Comparison of ENCODE assay signal across 8 cellular contexts in genomic region chr4:15238720-15239119, GRCh38.
DNase-seq lines count a peak whose midpoint lies in the region; ATAC-seq and TF ChIP-seq lines count a peak whose summit lies in the region.

No MANE protein-coding gene starts in this region.

- H3K27me3 Mint-ChIP-seq in Calu3 (ENCODE audit: unreplicated experiment), result peaks cover 13% of the 10 kb centered on the region
- H3K27me3 Mint-ChIP-seq in activated naive CD8-positive, alpha-beta T cell treated with anti-CD3 and anti-CD28 coated beads, Interleukin-2, amount 10 ng/mL, durations not matched to agents 7 days and 5 days, result no peaks in the 10 kb centered on the region

- no peak overlapping the region for H3K4me3 ChIP-seq in LNCaP clone FGC (ENCODE audit: low read depth, low read length)
- H3K4me3 ChIP-seq in right atrium auricular region, result no peak overlapping the region
- H3K4me3 ChIP-seq in skeletal muscle cell (ENCODE audit: low read depth, low read length), result no peak overlapping the region

- no peak overlapping the region for H3K27ac ChIP-seq in right atrium auricular region

- intact Hi-C loops in Calu3 (cut with micrococcal nuclease; ENCODE audit: unreplicated experiment), result loop anchor here (1.0 to 10.0 kb wide), 2 partner anchors 156 to 219 kb away; no protein-coding TSS in a partner anchor

- no peaks in the 10 kb centered on the region for H3K36me3 Mint-ChIP-seq in Calu3 (ENCODE audit: insufficient read depth, unreplicated experiment)
- no peaks in the 10 kb centered on the region for H3K36me3 Mint-ChIP-seq in activated naive CD8-positive, alpha-beta T cell treated with anti-CD3 and anti-CD28 coated beads, Interleukin-2, amount 10 ng/mL, durations not matched to agents 7 days and 5 days

- no peaks in the 10 kb centered on the region for H3K4me1 Mint-ChIP-seq in Calu3 (ENCODE audit: low read depth, unreplicated experiment)
- peaks cover 10% of the 10 kb centered on the region for H3K4me1 Mint-ChIP-seq in activated naive CD8-positive, alpha-beta T cell treated with anti-CD3 and anti-CD28 coated beads, Interleukin-2, amount 10 ng/mL, durations not matched to agents 7 days and 5 days

- TF ChIP-seq CTCF in Calu3 (IDR thresholded peaks at IDR 0.05; ENCODE audit: unreplicated experiment), result no peak
- TF ChIP-seq CTCF in LNCaP clone FGC (IDR thresholded peaks at IDR 0.05; ENCODE audit: control insufficient read depth, extremely low read depth, insufficient read depth), result peak; percentile 78
- peak; percentile 29 to 68 for TF ChIP-seq CTCF in right atrium auricular region (IDR thresholded peaks at IDR 0.05)

- DNase-seq in Calu3 (peak; percentile 29), LNCaP clone FGC (ENCODE audit: low read depth) (no peak), right atrium auricular region (ENCODE audit: low spot score) (no peak), skeletal muscle cell (ENCODE audit: low read depth) (peak; percentile 13), DMS153 treated with DMSO at 0.1 percent for 48 hours (lab: John Stamatoyannopoulos, UW; ENCODE audit: unreplicated experiment) (no peak)
- peak; percentile 36 for DNase-seq in activated naive CD8-positive, alpha-beta T cell treated with anti-CD3 and anti-CD28 coated beads, Interleukin-2, amount 10 ng/mL, durations not matched to agents 7 days and 5 days

- H3K27ac Mint-ChIP-seq in Calu3 (ENCODE audit: unreplicated experiment), result no peak overlapping the region
- no peak overlapping the region for H3K27ac Mint-ChIP-seq in activated naive CD8-positive, alpha-beta T cell treated with anti-CD3 and anti-CD28 coated beads, Interleukin-2, amount 10 ng/mL, durations not matched to agents 7 days and 5 days

- no peaks in the 10 kb centered on the region for H3K9me3 ChIP-seq in right atrium auricular region

- POLR2A ChIA-PET in activated naive CD8-positive, alpha-beta T cell treated with anti-CD3 and anti-CD28 coated beads, Interleukin-2, amount 10 ng/mL, durations not matched to agents 7 days and 5 days (lab: Charles Lee), result no interaction called here

- H3K4me3 Mint-ChIP-seq in Calu3 (ENCODE audit: low read depth, unreplicated experiment), result no peak overlapping the region
- no peak overlapping the region for H3K4me3 Mint-ChIP-seq in activated naive CD8-positive, alpha-beta T cell treated with anti-CD3 and anti-CD28 coated beads, Interleukin-2, amount 10 ng/mL, durations not matched to agents 7 days and 5 days

- CTCF ChIA-PET in Calu3 (lab: Charles Lee), result interaction anchor here (1.4 kb wide), 1 partner anchor 218 kb away, joined by 5 read pairs; no protein-coding TSS in a partner anchor

- H3K9me3 Mint-ChIP-seq in Calu3 (ENCODE audit: low read depth, unreplicated experiment), result no peaks in the 10 kb centered on the region
- no peaks in the 10 kb centered on the region for H3K9me3 Mint-ChIP-seq in activated naive CD8-positive, alpha-beta T cell treated with anti-CD3 and anti-CD28 coated beads, Interleukin-2, amount 10 ng/mL, durations not matched to agents 7 days and 5 days

- peaks cover 0 to 19% of the 10 kb centered on the region in 2 donors for H3K4me1 ChIP-seq in right atrium auricular region

- no peaks in the 10 kb centered on the region for H3K27me3 ChIP-seq in right atrium auricular region

- BruUV-seq in Calu3 (replicated peaks; lab: Mats Ljungman, UMichigan), result no TSS peak

- ATAC-seq in GM19372 (IDR thresholded peaks at IDR 0.05; ENCODE audit: low read depth, unreplicated experiment) (peak; percentile 67), HG03135 (IDR thresholded peaks at IDR 0.05; ENCODE audit: unreplicated experiment) (no peak)
- peak; percentile 48 for ATAC-seq in activated naive CD8-positive, alpha-beta T cell treated with anti-CD3 and anti-CD28 coated beads, Interleukin-2, amount 10 ng/mL, durations not matched to agents 7 days and 5 days (ENCODE audit: low read depth)

- H3K36me3 ChIP-seq in right atrium auricular region, result no peaks in the 10 kb centered on the region

Comparison
In these comparisons a context has a peak if more than half of its experiments do, and no peak if none do; other contexts are left out.
1. DNase-seq: peak in Calu3 (single experiment), activated naive CD8-positive, alpha-beta T cell treated with anti-CD3 and anti-CD28 coated beads, Interleukin-2, amount 10 ng/mL, durations not matched to agents 7 days and 5 days (single experiment) and skeletal muscle cell (single experiment); none in LNCaP clone FGC (single experiment), right atrium auricular region (single experiment) and DMS153 treated with DMSO at 0.1 percent for 48 hours (single experiment).